ENCODE assay signal across 28 cellular contexts in the genomic region with DNA sequence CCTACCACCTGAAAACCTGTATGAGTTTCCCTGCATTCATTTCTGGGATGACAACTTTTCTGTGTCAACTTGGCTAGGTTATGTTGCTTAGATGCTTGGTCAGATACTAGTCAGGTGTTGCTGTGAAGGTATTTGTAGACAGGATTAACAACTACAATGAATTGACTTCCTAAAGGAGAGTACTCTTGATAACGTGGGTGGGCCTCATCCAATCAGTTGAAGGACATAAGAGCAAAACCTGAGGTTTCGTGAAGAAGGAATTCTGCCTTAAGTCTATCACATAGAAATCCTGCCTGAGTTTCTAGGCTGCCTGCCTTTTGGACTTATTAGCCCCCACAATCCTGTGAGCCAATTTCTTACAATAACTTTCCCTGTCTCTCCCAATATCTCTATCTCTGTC.
"Had no signal": no experiment of that assay in that cellular context is flagged by ENCODE, and none has a peak within 500 bp of the region (broad histone marks: within the 10 kb centered on the region; RNA-seq: fewer than 3 reads in every experiment).

No MANE protein-coding gene starts in this region.

- H3K4me1 ChIP-seq: colonic mucosa, esophagus muscularis mucosa, esophagus squamous epithelium, foreskin keratinocyte, gastrocnemius medialis, gastroesophageal sphincter, heart left ventricle, heart right ventricle had no signal

- FAIRE-seq: colon, endometrium, endothelial cell of umbilical vein, frontal cortex had no signal

- H3K27me3 ChIP-seq: colonic mucosa, dorsolateral prefrontal cortex had no signal

- DNase-seq: colonic mucosa; cortex of kidney; dermis blood vessel endothelial cell; dorsolateral prefrontal cortex; effector CD4-positive, alpha-beta T cell; effector CD8-positive, alpha-beta T cell; effector memory CD4-positive, alpha-beta T cell; effector memory CD8-positive, alpha-beta T cell; endodermal cell; erythroblast; esophagus squamous epithelium; foreskin fibroblast; foreskin keratinocyte; foreskin melanocyte; gastrocnemius medialis; glutamatergic neuron; head of caudate nucleus; heart left ventricle; heart right ventricle had no signal

- ATAC-seq: effector memory CD8-positive, alpha-beta T cell; esophagus mucosa; foreskin keratinocyte; gastrocnemius medialis; gastroesophageal sphincter; heart left ventricle; heart right ventricle had no signal

- H3K36me3 ChIP-seq: colonic mucosa, esophagus muscularis mucosa, esophagus squamous epithelium, gastrocnemius medialis, gastroesophageal sphincter, heart left ventricle, heart right ventricle had no signal

- H3K9me3 ChIP-seq: colonic mucosa, gastrocnemius medialis had no signal

- H3K4me3 ChIP-seq: colonic mucosa, coronary artery, dorsolateral prefrontal cortex, esophagus muscularis mucosa, esophagus squamous epithelium, gastrocnemius medialis, gastroesophageal sphincter, heart left ventricle, heart right ventricle had no signal

- H3K27ac ChIP-seq: colonic mucosa, coronary artery, dorsolateral prefrontal cortex, epithelial cell of prostate, esophagus muscularis mucosa, esophagus squamous epithelium, foreskin keratinocyte, gastrocnemius medialis, gastroesophageal sphincter, heart left ventricle, heart right ventricle had no signal
